Comparison of ENCODE assay signal across 24 cellular contexts in the genomic region with DNA sequence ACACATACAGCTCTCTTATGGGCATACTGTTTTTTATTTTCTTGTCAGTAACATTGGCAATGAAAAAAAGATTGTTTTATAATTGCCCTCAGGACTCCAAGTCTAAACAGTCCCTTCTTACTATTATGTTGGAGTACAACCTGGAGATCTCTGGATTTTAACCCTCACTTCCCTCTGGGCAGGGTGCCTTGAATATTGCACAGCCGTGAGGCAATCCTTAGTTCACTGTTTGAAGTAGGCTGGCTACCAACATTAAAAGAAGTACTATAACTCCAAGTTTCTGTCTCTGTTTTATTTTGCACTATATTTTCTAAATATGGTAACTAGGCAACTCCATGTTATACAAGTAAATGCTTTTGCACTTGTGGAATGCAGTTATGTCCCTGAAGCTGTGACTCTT.
DNase-seq lines count a peak whose midpoint lies in the region; ATAC-seq and TF ChIP-seq lines count a peak whose summit lies in the region.
"Had no signal": no experiment of that assay in that cellular context is flagged by ENCODE, and none has a peak within 500 bp of the region (broad histone marks: within the 10 kb centered on the region; RNA-seq: fewer than 3 reads in every experiment).

No MANE protein-coding gene starts in this region.

- no peak overlapping the region for H3K9ac ChIP-seq in adipocyte (ENCODE audit: low read length)
- H3K9ac ChIP-seq in muscle layer of colon (ENCODE audit: low read length): no peak overlapping the region
- H3K9ac ChIP-seq: KMS-11 had no signal

- H3K4me1 ChIP-seq in adipocyte (ENCODE audit: control insufficient read depth, insufficient read depth, low read length) (peaks cover 7% of the 10 kb centered on the region), muscle layer of colon (ENCODE audit: insufficient read depth, low read length) (peaks cover 24% of the 10 kb centered on the region), transverse colon (peaks cover 0 to 51% (median 21%) of the 10 kb centered on the region in 4 donors), PC-9 (replicated peaks; ENCODE audit: insufficient read depth) (no peaks in the 10 kb centered on the region)
- H3K4me1 ChIP-seq: A549 had no signal

- no peaks in the 10 kb centered on the region for H3F3A ChIP-seq in PC-9 (ENCODE audit: insufficient read depth, low read depth)

- DNase-seq in adipocyte (ENCODE audit: low read depth) (peak; percentile 23), fibroblast of peridontal ligament (ENCODE audit: extremely low read depth) (peak; percentile 14), transverse colon (peak; percentile 44), NCI-H128 (lab: John Stamatoyannopoulos, UW; ENCODE audit: unreplicated experiment) (no peak), PC-9 (no peak)
- DNase-seq: C1 segment of cervical spinal cord; CD4-positive, alpha-beta memory T cell; COR-L47; DMS53; MM.1S; NCI-H1048; NCI-H1436; NCI-H187; NCI-H446; NCI-H524 treated with DMSO at 0.1 percent for 48 hours; Right ventricle myocardium superior; RPMI8226 had no signal

- no peaks in the 10 kb centered on the region for H3K9me2 ChIP-seq in PC-9 (ENCODE audit: insufficient read depth)

- no peaks in the 10 kb centered on the region for H3K79me2 ChIP-seq in PC-9 (ENCODE audit: low read depth)

- no peaks in the 10 kb centered on the region for H3K9me3 ChIP-seq in adipocyte (ENCODE audit: control insufficient read depth, low read length)
- H3K9me3 ChIP-seq in muscle layer of colon (ENCODE audit: low read length): no peaks in the 10 kb centered on the region
- H3K9me3 ChIP-seq in transverse colon: no peaks in the 10 kb centered on the region
- no peaks in the 10 kb centered on the region for H3K9me3 ChIP-seq in PC-9 (ENCODE audit: insufficient read depth, low read depth)
- H3K9me3 ChIP-seq: A549, SJSA1 had no signal

- TF ChIP-seq CTCF in transverse colon (IDR thresholded peaks at IDR 0.05): no peak
- no peak for TF ChIP-seq CTCF in PC-9 (conservative IDR thresholded peaks at IDR 0.05)

- CTCF ChIA-PET in PC-9 (lab: Charles Lee): no interaction called here

- H3K27ac ChIP-seq in muscle layer of colon (ENCODE audit: low read depth, low read length): peak overlapping the region; percentile 23
- H3K27ac ChIP-seq in transverse colon: peak overlapping the region; percentile 4 to 61 (median 34)
- no peak overlapping the region for H3K27ac ChIP-seq in PC-9
- H3K27ac ChIP-seq: A549, HL-60, KMS-11, SJSA1 had no signal

- POLR2A ChIA-PET in PC-9 (lab: Charles Lee; ENCODE audit: unreplicated experiment): no interaction called here

- H3K4me2 ChIP-seq in PC-9: no peak overlapping the region
- H3K4me2 ChIP-seq: A549, KMS-11 had no signal

- in situ Hi-C loops in transverse colon (cut with MboI; ENCODE audit: low pct_ligation_motif_present in 1 of 4, low pct_unique_long_range_greater_than_20kb in 1 of 4, low sequenced_read_pairs in 3 of 4): loop anchor here in 1 of 4 donors (25.0 kb wide), 1 partner anchor 327 kb away; no protein-coding TSS in a partner anchor

- no peak overlapping the region for H2AFZ ChIP-seq in PC-9

- H3K36me3 ChIP-seq in adipocyte (ENCODE audit: control insufficient read depth, insufficient read depth, low read length, severe bottlenecking): no peaks in the 10 kb centered on the region
- no peaks in the 10 kb centered on the region for H3K36me3 ChIP-seq in muscle layer of colon (ENCODE audit: insufficient read depth, low read length)
- H3K36me3 ChIP-seq in transverse colon: no peaks in the 10 kb centered on the region
- no peaks in the 10 kb centered on the region for H3K36me3 ChIP-seq in PC-9 (ENCODE audit: low read depth)
- H3K36me3 ChIP-seq: SJSA1 had no signal

- H3K4me3 ChIP-seq in adipocyte (ENCODE audit: low read length) (no peak overlapping the region), muscle layer of colon (ENCODE audit: low read depth in 1 of 2, low read length in 2 of 2) (peak overlapping the region in 1 of 2 donors; percentile 6), transverse colon (no peak overlapping the region), PC-9 (no peak overlapping the region)
- H3K4me3 ChIP-seq: A549, SJSA1 had no signal

- WGBS in transverse colon (ENCODE audit: low coverage in 1 of 2), 2 donors: 33 to 43% methylated on average over 1 of the region's 1 CpG

- no peaks in the 10 kb centered on the region for H4K20me1 ChIP-seq in PC-9 (ENCODE audit: insufficient read depth)

- no peak for TF ChIP-seq POLR2A in transverse colon (IDR thresholded peaks at IDR 0.05)

- BruUV-seq in PC-9 (replicated peaks; lab: Mats Ljungman, UMichigan): no TSS peak

- no peaks in the 10 kb centered on the region for H3K27me3 ChIP-seq in adipocyte (replicated peaks; ENCODE audit: control insufficient read depth, insufficient read depth, low read length)
- no peaks in the 10 kb centered on the region for H3K27me3 ChIP-seq in muscle layer of colon (ENCODE audit: control insufficient read depth in 1 of 2, insufficient read depth in 2 of 2, low read length in 2 of 2)
- no peaks in the 10 kb centered on the region for H3K27me3 ChIP-seq in transverse colon
- no peaks in the 10 kb centered on the region for H3K27me3 ChIP-seq in PC-9 (ENCODE audit: insufficient read depth, low read depth)
- H3K27me3 ChIP-seq: SJSA1 had no signal

- no peak for ATAC-seq in GM19324 (IDR thresholded peaks at IDR 0.05; ENCODE audit: low FRiP score, unreplicated experiment)
- ATAC-seq: A549, HCT116 had no signal

- intact Hi-C loops in transverse colon (cut with DNase I; ENCODE audit: low total_unique reads): no loop called here
- intact Hi-C loops in PC-9 (cut with micrococcal nuclease; ENCODE audit: unreplicated experiment): no loop called here

- TF ChIP-seq EP300 in transverse colon (IDR thresholded peaks at IDR 0.05; ENCODE audit: low read depth): no peak

Comparison
In these comparisons a context has a peak if more than half of its experiments do, and no peak if none do; other contexts are left out.
1. DNase-seq: peak in adipocyte (single experiment), fibroblast of peridontal ligament (single experiment) and transverse colon (single experiment); none in NCI-H128 (single experiment) and PC-9 (0 of 2).